ENCODE assay signal across 29 cellular contexts in the genomic region with DNA sequence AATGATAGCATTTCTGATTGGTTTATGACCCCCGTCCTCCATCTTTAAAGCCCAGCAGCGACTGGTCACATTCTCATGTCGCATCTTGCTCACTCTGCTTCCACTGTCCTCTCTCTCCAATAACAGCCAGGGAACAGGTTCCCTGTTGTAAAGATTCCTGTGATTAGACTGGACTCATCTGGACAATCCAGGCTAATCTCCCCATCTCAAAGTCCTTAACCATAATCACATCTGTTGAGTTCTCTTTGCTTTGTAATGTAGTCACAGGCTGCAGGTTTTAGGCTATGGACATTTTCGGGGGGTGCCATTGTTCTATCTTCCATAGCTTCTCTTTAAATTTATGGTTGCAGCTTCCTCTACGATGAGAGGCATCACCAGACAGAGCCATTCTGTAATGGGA.
"Had no signal": no experiment of that assay in that cellular context is flagged by ENCODE, and none has a peak within 500 bp of the region (broad histone marks: within the 10 kb centered on the region; RNA-seq: fewer than 3 reads in every experiment).

No MANE protein-coding gene starts in this region.

- H3K27ac ChIP-seq: body of pancreas, breast epithelium, KMS-11, Peyer's patch, SJSA1 had no signal

- H3K4me3 Mint-ChIP-seq: activated CD4-positive, alpha-beta T cell treated with anti-CD3 and anti-CD28 coated beads for 36 hours; activated CD4-positive, alpha-beta T cell treated with anti-CD3 and anti-CD28 coated beads, Interleukin-2, amount 10 ng/mL, durations not matched to agents 7 days and 5 days; activated CD8-positive, alpha-beta T cell treated with anti-CD3 and anti-CD28 coated beads, Interleukin-2, amount 10 ng/mL, durations not matched to agents 7 days and 5 days; activated naive CD4-positive, alpha-beta T cell treated with anti-CD3 and anti-CD28 coated beads, Interleukin-2, amount 50 U/mL, for 24 hours; activated naive CD8-positive, alpha-beta T cell treated with anti-CD3 and anti-CD28 coated beads, Interleukin-2, amount 10 ng/mL, durations not matched to agents 7 days and 5 days; activated T-cell treated with anti-CD3 and anti-CD28 coated beads, Interleukin-2, amount 50 U/mL, for 24 hours had no signal

- H3K4me1 Mint-ChIP-seq: activated CD4-positive, alpha-beta T cell treated with anti-CD3 and anti-CD28 coated beads for 36 hours; activated CD4-positive, alpha-beta T cell treated with anti-CD3 and anti-CD28 coated beads, Interleukin-2, amount 10 ng/mL, durations not matched to agents 7 days and 5 days; activated naive CD4-positive, alpha-beta T cell treated with anti-CD3 and anti-CD28 coated beads, Interleukin-2, amount 50 U/mL, for 24 hours; activated naive CD8-positive, alpha-beta T cell treated with anti-CD3 and anti-CD28 coated beads, Interleukin-2, amount 10 ng/mL, durations not matched to agents 7 days and 5 days had no signal

- H3K9me3 ChIP-seq: body of pancreas, breast epithelium, Peyer's patch, SJSA1 had no signal

- H3K27ac Mint-ChIP-seq: activated CD4-positive, alpha-beta T cell treated with anti-CD3 and anti-CD28 coated beads for 36 hours; activated CD4-positive, alpha-beta T cell treated with anti-CD3 and anti-CD28 coated beads, Interleukin-2, amount 10 ng/mL, durations not matched to agents 7 days and 5 days; activated CD8-positive, alpha-beta T cell treated with anti-CD3 and anti-CD28 coated beads, Interleukin-2, amount 10 ng/mL, durations not matched to agents 7 days and 5 days; activated naive CD4-positive, alpha-beta T cell treated with anti-CD3 and anti-CD28 coated beads, Interleukin-2, amount 50 U/mL, for 24 hours; activated naive CD8-positive, alpha-beta T cell treated with anti-CD3 and anti-CD28 coated beads, Interleukin-2, amount 10 ng/mL, durations not matched to agents 7 days and 5 days; activated T-cell treated with anti-CD3 and anti-CD28 coated beads, Interleukin-2, amount 50 U/mL, for 24 hours; activated T-helper 2 cell treated with anti-CD3 and anti-CD28 coated beads, Interferon-gamma antibody, Interleukin-2, Interleukin-4, amounts not matched to agents 10 μg/mL and 5 μg/mL and 100 μg/mL, durations not matched to agents 14 hours and 24 hours and 36 hours had no signal

- H3K4me2 ChIP-seq: KMS-11 had no signal

- H3K4me3 ChIP-seq: body of pancreas, breast epithelium, Peyer's patch, SJSA1 had no signal

- H3K4me1 ChIP-seq: body of pancreas, breast epithelium, Peyer's patch, SJSA1 had no signal

- FAIRE-seq: astrocyte had no signal

- H3K9me3 Mint-ChIP-seq: activated CD4-positive, alpha-beta T cell treated with anti-CD3 and anti-CD28 coated beads, Interleukin-2, amount 10 ng/mL, durations not matched to agents 7 days and 5 days; activated naive CD4-positive, alpha-beta T cell treated with anti-CD3 and anti-CD28 coated beads, Interleukin-2, amount 50 U/mL, for 24 hours; activated naive CD8-positive, alpha-beta T cell treated with anti-CD3 and anti-CD28 coated beads, Interleukin-2, amount 10 ng/mL, durations not matched to agents 7 days and 5 days; activated T-cell treated with anti-CD3 and anti-CD28 coated beads, Interleukin-2, amount 50 U/mL, for 24 hours; activated T-helper 2 cell treated with anti-CD3 and anti-CD28 coated beads, Interferon-gamma antibody, Interleukin-2, Interleukin-4, amounts not matched to agents 10 μg/mL and 5 μg/mL and 100 μg/mL, durations not matched to agents 14 hours and 24 hours and 36 hours had no signal

- H3K36me3 Mint-ChIP-seq: activated naive CD4-positive, alpha-beta T cell treated with anti-CD3 and anti-CD28 coated beads, Interleukin-2, amount 50 U/mL, for 24 hours; activated naive CD8-positive, alpha-beta T cell treated with anti-CD3 and anti-CD28 coated beads, Interleukin-2, amount 10 ng/mL, durations not matched to agents 7 days and 5 days had no signal

- H3K9ac ChIP-seq: KMS-11 had no signal

- DNase-seq: activated CD4-positive, alpha-beta T cell treated with anti-CD3 and anti-CD28 coated beads for 36 hours; activated CD4-positive, alpha-beta T cell treated with anti-CD3 and anti-CD28 coated beads, Interleukin-2, amount 10 ng/mL, durations not matched to agents 7 days and 5 days; activated CD4-positive, alpha-beta T cell treated with anti-CD3 and anti-CD28 coated beads, Interleukin-2, amount 50 U/mL, for 48 hours; activated CD8-positive, alpha-beta T cell treated with anti-CD3 and anti-CD28 coated beads, Interleukin-2, amount 10 ng/mL, durations not matched to agents 7 days and 5 days; activated gamma-delta T cell; activated naive CD4-positive, alpha-beta T cell treated with Interleukin-2 at 50 U/mL for 16 hours; activated naive CD8-positive, alpha-beta T cell treated with anti-CD3 and anti-CD28 coated beads, Interleukin-2, amount 10 ng/mL, durations not matched to agents 7 days and 5 days; activated T-cell treated with anti-CD3 and anti-CD28 coated beads, Interleukin-2, amount 50 U/mL, for 24 hours; amygdala; body of pancreas; NCI-H1092 treated with DMSO at 0.1 percent for 48 hours; NCI-H146; NCI-H187; NCI-H2029 treated with DMSO at 0.1 percent for 48 hours; NCI-H2171 treated with DMSO at 0.1 percent for 48 hours; NCI-H345; NCI-H526 treated with DMSO at 0.1 percent for 48 hours; NK-92 treated with Interleukin-12 subunit alpha and Interleukin-12 subunit beta, amount 100 ng/mL, for 24 hours; Peyer's patch; RPMI8226; SHP77 treated with DMSO at 0.1 percent for 48 hours; T1000 had no signal

- H3K27me3 ChIP-seq: body of pancreas, breast epithelium, Peyer's patch had no signal

- H3K36me3 ChIP-seq: breast epithelium, Peyer's patch, SJSA1 had no signal

- ATAC-seq: activated CD4-positive, alpha-beta T cell treated with anti-CD3 and anti-CD28 coated beads for 36 hours; activated CD4-positive, CD25-positive, alpha-beta regulatory T cell treated with anti-CD3 and anti-CD28 coated beads, Interleukin-2, amount 50 U/mL, for 24 hours; activated CD8-positive, alpha-beta T cell treated with anti-CD3 and anti-CD28 coated beads, Interleukin-2, amount 10 ng/mL, durations not matched to agents 7 days and 5 days; body of pancreas had no signal
